In the genomic region with DNA sequence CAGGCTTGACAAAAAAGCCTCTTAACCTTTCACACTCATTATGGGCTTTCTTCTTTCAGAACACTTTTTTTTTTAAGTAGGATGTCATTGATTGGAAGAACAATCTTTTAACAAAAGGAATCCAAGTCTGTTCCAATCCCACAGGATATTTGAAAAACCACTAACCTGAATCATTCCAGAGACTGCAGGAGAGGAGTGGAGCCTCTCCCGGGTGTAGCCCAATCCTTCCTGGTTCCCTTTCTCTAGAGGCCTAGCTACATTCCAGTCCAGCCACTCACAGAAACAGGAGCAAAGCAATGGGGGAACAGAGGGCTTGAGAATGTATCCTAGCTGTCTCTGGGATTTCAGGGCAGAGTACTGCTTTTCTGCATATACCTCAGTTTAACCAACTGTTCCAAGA, we compare ENCODE assay signal across 14 cellular contexts. TPM values are rescaled to one million over a fixed set of nuclear protein-coding genes. Genes with fewer than 3 reads are reported as not detected.
DNase-seq lines count a peak whose midpoint lies in the region; ATAC-seq and TF ChIP-seq lines count a peak whose summit lies in the region.
"Had no signal": no experiment of that assay in that cellular context is flagged by ENCODE, and none has a peak within 500 bp of the region (broad histone marks: within the 10 kb centered on the region; RNA-seq: fewer than 3 reads in every experiment).

No MANE protein-coding gene starts in this region.

- no peaks in the 10 kb centered on the region for H3K9me3 Mint-ChIP-seq in endothelial cell (ENCODE audit: unreplicated experiment)
- no peaks in the 10 kb centered on the region for H3K9me3 Mint-ChIP-seq in nephron progenitor cell
- no peaks in the 10 kb centered on the region for H3K9me3 Mint-ChIP-seq in natural killer cell

- intact Hi-C loops in upper lobe of right lung (cut with DNase I) (no loop called here), natural killer cell (cut with micrococcal nuclease) (no loop called here)

- H3K36me3 Mint-ChIP-seq in endothelial cell (ENCODE audit: low read depth, unreplicated experiment) (no peaks in the 10 kb centered on the region), nephron progenitor cell (ENCODE audit: low read depth) (no peaks in the 10 kb centered on the region), natural killer cell (no peaks in the 10 kb centered on the region)

- DNase-seq in EH (ENCODE audit: low read depth) (peak; percentile 85), NCI-H226 (peak; percentile 88), endothelial cell (ENCODE audit: low spot score) (no peak), nephron progenitor cell (no peak), upper lobe of right lung (no peak), NCI-H2029 (lab: John Stamatoyannopoulos, UW) (no peak), natural killer cell (no peak)
- DNase-seq: C1 segment of cervical spinal cord, left cardiac atrium, NCI-H1417 had no signal

- H3K4me3 Mint-ChIP-seq in endothelial cell (ENCODE audit: unreplicated experiment) (no peak overlapping the region), nephron progenitor cell (no peak overlapping the region), natural killer cell (no peak overlapping the region)

- H3K27ac ChIP-seq in upper lobe of right lung: no peak overlapping the region
- H3K27ac ChIP-seq: esophagus muscularis mucosa, neutrophil, SK-N-MC had no signal

- H3K4me1 ChIP-seq in upper lobe of right lung: no peaks in the 10 kb centered on the region
- H3K4me1 ChIP-seq: esophagus muscularis mucosa had no signal

- no peak overlapping the region for H3K4me3 ChIP-seq in upper lobe of right lung
- H3K4me3 ChIP-seq: esophagus muscularis mucosa, SK-N-MC had no signal

- TF ChIP-seq CTCF in endothelial cell (IDR thresholded peaks at IDR 0.05; ENCODE audit: unreplicated experiment): no peak
- no peak for TF ChIP-seq CTCF in nephron progenitor cell (IDR thresholded peaks at IDR 0.05)
- no peak for TF ChIP-seq CTCF in upper lobe of right lung (IDR thresholded peaks at IDR 0.05)
- no peak for TF ChIP-seq CTCF in natural killer cell (IDR thresholded peaks at IDR 0.05)

- H3K27ac Mint-ChIP-seq in endothelial cell (ENCODE audit: unreplicated experiment): peak overlapping the region; percentile 4
- H3K27ac Mint-ChIP-seq in nephron progenitor cell: peak overlapping the region; percentile 53
- H3K27ac Mint-ChIP-seq in natural killer cell: no peak overlapping the region

- no peaks in the 10 kb centered on the region for H3K36me3 ChIP-seq in upper lobe of right lung
- H3K36me3 ChIP-seq: esophagus muscularis mucosa, neutrophil had no signal

- H3K4me1 Mint-ChIP-seq in endothelial cell (ENCODE audit: unreplicated experiment) (peaks cover 6% of the 10 kb centered on the region), nephron progenitor cell (peaks cover 6% of the 10 kb centered on the region), natural killer cell (no peaks in the 10 kb centered on the region)

- ATAC-seq in HG02870 (IDR thresholded peaks at IDR 0.05; ENCODE audit: unreplicated experiment) (no peak), upper lobe of right lung (no peak), natural killer cell (no peak)

- no peaks in the 10 kb centered on the region for H3K27me3 Mint-ChIP-seq in endothelial cell (ENCODE audit: unreplicated experiment)
- H3K27me3 Mint-ChIP-seq in nephron progenitor cell (ENCODE audit: low read depth, poor library complexity): peaks cover 4% of the 10 kb centered on the region
- peaks cover 0 to 7% of the 10 kb centered on the region in 2 donors for H3K27me3 Mint-ChIP-seq in natural killer cell (ENCODE audit: low read depth in 2 of 2)

- no peaks in the 10 kb centered on the region for H3K27me3 ChIP-seq in upper lobe of right lung
- H3K27me3 ChIP-seq: esophagus muscularis mucosa had no signal

- no peaks in the 10 kb centered on the region for H3K9me3 ChIP-seq in upper lobe of right lung
- H3K9me3 ChIP-seq: esophagus muscularis mucosa, neutrophil had no signal

RNA-seq across cellular contexts. Expression of gene MFAP5, which starts 4.3 kb away (rescaled TPM):
- 0.31 TPM for total RNA-seq in endothelial cell (ENCODE audit: unreplicated experiment)
- total RNA-seq in upper lobe of right lung: 2.8 TPM
- total RNA-seq in natural killer cell: not detected

RNA-seq across cellular contexts. Expression of gene RIMKLB, which starts 39.4 kb away (rescaled TPM):
- total RNA-seq in endothelial cell (ENCODE audit: unreplicated experiment): 101 TPM
- total RNA-seq in upper lobe of right lung: 32.0 TPM
- 10 to 100 TPM; 13.7 to 16.3 (median 15.4) TPM for total RNA-seq in natural killer cell

RNA-seq across cellular contexts. Expression of gene AICDA, which starts 45.7 kb away (rescaled TPM):
- total RNA-seq in endothelial cell (ENCODE audit: unreplicated experiment) (0.10 TPM), upper lobe of right lung (0.75 TPM), natural killer cell (not detected)
- total RNA-seq: esophagus muscularis mucosa had no signal

Comparison
In these comparisons a context has a peak if more than half of its experiments do, and no peak if none do; other contexts are left out.
1. DNase-seq: peak in EH (single experiment) and NCI-H226 (single experiment); none in endothelial cell (single experiment), nephron progenitor cell (single experiment), upper lobe of right lung (single experiment), NCI-H2029 (single experiment) and natural killer cell (single experiment).
2. H3K27ac Mint-ChIP-seq: peak in endothelial cell (single experiment) and nephron progenitor cell (single experiment); none in natural killer cell (0 of 2).